10 cellular contexts compared by ENCODE assay signal in the genomic region with DNA sequence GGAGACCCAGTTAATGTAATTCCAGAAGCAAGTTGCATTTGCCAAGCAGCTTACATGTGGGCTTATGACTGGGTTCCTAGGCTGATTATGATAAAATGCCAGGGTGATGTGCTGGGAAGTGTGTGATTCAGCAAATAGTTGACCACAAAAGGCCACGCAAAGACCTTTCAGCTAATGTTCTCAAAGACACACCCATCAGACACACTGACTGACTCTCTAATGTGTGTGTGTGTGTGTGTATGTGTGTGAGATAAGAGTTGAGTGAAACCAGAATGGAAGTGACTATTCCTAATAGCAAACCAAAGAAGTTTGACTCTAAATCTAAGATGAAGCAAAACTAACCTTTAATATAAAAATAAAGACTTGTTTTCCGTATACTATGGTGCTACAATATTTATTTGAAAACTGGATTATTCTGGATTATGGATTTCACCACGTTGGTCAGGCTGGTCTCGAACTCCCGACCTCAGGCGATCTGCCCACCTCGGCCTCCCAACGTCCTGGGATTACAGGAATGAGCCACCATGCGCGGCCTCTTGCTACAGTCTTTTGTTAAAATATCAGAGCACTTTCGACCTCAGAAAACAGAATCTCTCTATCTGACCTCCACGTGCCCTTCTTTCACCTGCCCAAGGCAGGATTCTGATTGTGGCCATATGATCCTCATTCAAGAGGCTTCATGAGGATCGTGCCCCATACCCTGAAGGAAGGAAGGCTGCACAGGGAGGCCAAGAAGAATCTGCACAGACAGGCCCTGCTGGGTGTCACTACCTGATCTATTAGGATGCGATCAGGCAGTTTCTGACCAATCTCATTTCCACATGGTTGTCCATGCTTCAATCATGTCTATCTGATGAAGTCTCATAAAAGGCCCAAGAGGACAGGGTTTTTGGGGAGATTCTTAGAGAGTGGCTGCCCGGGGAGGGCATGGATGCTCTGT.
DNase-seq lines count a peak whose midpoint lies in the region; ATAC-seq, FAIRE-seq and TF ChIP-seq lines count a peak whose summit lies in the region.
"Had no signal": no experiment of that assay in that cellular context is flagged by ENCODE, and none has a peak within 500 bp of the region (broad histone marks: within the 10 kb centered on the region; RNA-seq: fewer than 3 reads in every experiment).

No MANE protein-coding gene starts in this region.

- ATAC-seq in activated naive CD8-positive, alpha-beta T cell treated with anti-CD3 and anti-CD28 coated beads, Interleukin-2, amount 50 U/mL, for 24 hours, result peak; percentile 89
- no peak for ATAC-seq in GM19452 (IDR thresholded peaks at IDR 0.05; ENCODE audit: unreplicated experiment)

- peaks cover 32% of the 10 kb centered on the region for H3K4me1 Mint-ChIP-seq in activated naive CD8-positive, alpha-beta T cell treated with anti-CD3 and anti-CD28 coated beads, Interleukin-2, amount 50 U/mL, for 24 hours

- H3K9me3 Mint-ChIP-seq in activated naive CD8-positive, alpha-beta T cell treated with anti-CD3 and anti-CD28 coated beads, Interleukin-2, amount 50 U/mL, for 24 hours, result no peaks in the 10 kb centered on the region

- no peak for FAIRE-seq in frontal cortex (lab: Jason Lieb, UNC)
- FAIRE-seq: GM18507 had no signal

- peak; percentile 85 for DNase-seq in AG08396 (ENCODE audit: low spot score)
- DNase-seq in HK-2 (ENCODE audit: unreplicated experiment), result peak; percentile 68
- peak; percentile 30 for DNase-seq in activated naive CD8-positive, alpha-beta T cell treated with anti-CD3 and anti-CD28 coated beads, Interleukin-2, amount 50 U/mL, for 24 hours
- DNase-seq in kidney glomerular epithelial cell (lab: John Stamatoyannopoulos, UW), result peak; percentile 95
- DNase-seq in GM13976 (ENCODE audit: low spot score), result no peak
- DNase-seq in SK-N-DZ (ENCODE audit: low spot score), result no peak
- DNase-seq in frontal cortex (ENCODE audit: low spot score in 2 of 2), result no peak
- DNase-seq: colonic mucosa had no signal

- peak overlapping the region; percentile 61 for H3K27ac Mint-ChIP-seq in activated naive CD8-positive, alpha-beta T cell treated with anti-CD3 and anti-CD28 coated beads, Interleukin-2, amount 50 U/mL, for 24 hours

- H3K27me3 Mint-ChIP-seq in activated naive CD8-positive, alpha-beta T cell treated with anti-CD3 and anti-CD28 coated beads, Interleukin-2, amount 50 U/mL, for 24 hours, result no peaks in the 10 kb centered on the region

- H3K36me3 Mint-ChIP-seq in activated naive CD8-positive, alpha-beta T cell treated with anti-CD3 and anti-CD28 coated beads, Interleukin-2, amount 50 U/mL, for 24 hours (ENCODE audit: low read depth), result peaks cover 56% of the 10 kb centered on the region

- in situ Hi-C loops in GM13976 (cut with MboI; ENCODE audit: low sequenced_read_pairs, unreplicated experiment), result no loop called here

- TF ChIP-seq CTCF in GM13976 (IDR thresholded peaks at IDR 0.05; ENCODE audit: borderline replicate concordance, control extremely low read depth, extremely low read depth, insufficient read depth, missing control alignments), result no peak

- no peak overlapping the region for H3K4me3 Mint-ChIP-seq in activated naive CD8-positive, alpha-beta T cell treated with anti-CD3 and anti-CD28 coated beads, Interleukin-2, amount 50 U/mL, for 24 hours

Comparison
In these comparisons a context has a peak if more than half of its experiments do, and no peak if none do; other contexts are left out.
1. DNase-seq: peak in AG08396 (single experiment), HK-2 (single experiment), activated naive CD8-positive, alpha-beta T cell treated with anti-CD3 and anti-CD28 coated beads, Interleukin-2, amount 50 U/mL, for 24 hours (single experiment) and kidney glomerular epithelial cell (single experiment); none in GM13976 (single experiment), SK-N-DZ (single experiment) and frontal cortex (0 of 2).